In the genomic region with DNA sequence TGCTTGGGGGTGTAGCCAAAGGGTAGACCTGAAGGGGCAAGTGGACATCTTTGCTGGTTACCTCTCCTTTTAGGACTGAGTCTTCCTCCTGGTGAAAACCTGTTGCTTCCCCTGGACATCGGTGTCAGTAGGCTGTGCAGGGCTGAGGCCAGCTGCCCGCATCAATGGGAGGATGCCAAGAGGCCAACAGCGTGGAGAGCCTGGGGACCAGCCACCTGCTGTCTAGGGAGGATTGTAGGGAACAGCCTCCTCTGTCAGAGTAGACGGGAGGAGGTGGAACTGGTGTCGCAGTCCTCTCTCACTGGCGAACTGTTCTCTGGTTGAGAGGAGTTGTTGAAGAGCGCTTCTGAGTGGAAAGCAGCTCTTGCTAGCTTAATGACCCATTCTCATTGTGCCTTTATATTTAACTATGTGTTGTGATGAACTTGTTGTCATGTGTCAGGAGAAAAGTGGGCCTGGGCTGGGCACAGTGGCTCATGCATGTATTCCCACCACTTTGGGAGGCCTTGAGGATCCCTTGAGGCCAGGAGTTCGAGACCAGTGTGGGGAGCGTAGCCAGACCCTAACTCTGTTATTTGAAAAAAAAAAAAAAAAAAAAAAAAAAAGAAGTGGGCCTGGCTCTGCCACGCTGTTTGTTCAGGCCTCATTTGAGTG, we compare ENCODE assay signal across 8 cellular contexts. TPM values are rescaled to one million over a fixed set of nuclear protein-coding genes. Genes with fewer than 3 reads are reported as not detected.
A peak's percentile ranks its signal among the peaks of the same experiment; 100 is the strongest.
DNase-seq lines count a peak whose midpoint lies in the region; ATAC-seq, FAIRE-seq and TF ChIP-seq lines count a peak whose summit lies in the region.
"Had no signal": no experiment of that assay in that cellular context is flagged by ENCODE, and none has a peak within 500 bp of the region (broad histone marks: within the 10 kb centered on the region; RNA-seq: fewer than 3 reads in every experiment).

No MANE protein-coding gene starts in this region.

- DNase-seq in T-helper 17 cell (no peak), H54 (ENCODE audit: insufficient read length, low spot score) (no peak), uterus (no peak), left lobe of liver (ENCODE audit: low spot score) (no peak)
- DNase-seq: NK-92 treated with Interleukin-12 subunit alpha and Interleukin-12 subunit beta, amount 100 ng/mL, for 24 hours had no signal

- peak overlapping the region; percentile 88 for H3K27ac Mint-ChIP-seq in T-helper 17 cell

- H3K4me1 ChIP-seq in HUES6 (ENCODE audit: control insufficient read depth, insufficient read depth, low read length) (peaks cover 12% of the 10 kb centered on the region), iPS-18a (ENCODE audit: control insufficient read depth, low read depth, low read length) (peaks cover 6% of the 10 kb centered on the region), skeletal muscle satellite cell (ENCODE audit: control insufficient read depth, insufficient read depth, low read length) (peaks cover 29% of the 10 kb centered on the region), uterus (no peaks in the 10 kb centered on the region)

- intact Hi-C loops in uterus (cut with DNase I; ENCODE audit: low total_unique reads) = loop anchor here (10.0 kb wide), 1 partner anchor 79 kb away; no protein-coding TSS in a partner anchor

- no peaks in the 10 kb centered on the region for H3K9me3 ChIP-seq in HUES6 (ENCODE audit: control insufficient read depth, insufficient read depth, low read depth, low read length)
- H3K9me3 ChIP-seq in T-helper 17 cell (ENCODE audit: control insufficient read depth, low read length, poor library complexity, severe bottlenecking) = no peaks in the 10 kb centered on the region
- no peaks in the 10 kb centered on the region for H3K9me3 ChIP-seq in iPS-18a (ENCODE audit: control insufficient read depth, low read depth, low read length)
- no peaks in the 10 kb centered on the region for H3K9me3 ChIP-seq in skeletal muscle satellite cell (replicated peaks; ENCODE audit: low read length)
- H3K9me3 ChIP-seq in uterus = no peaks in the 10 kb centered on the region

- no peak overlapping the region for H3K9ac ChIP-seq in HUES6 (ENCODE audit: low read length)
- H3K9ac ChIP-seq in iPS-18a (ENCODE audit: low read length) = no peak overlapping the region
- peak overlapping the region; percentile 80 for H3K9ac ChIP-seq in skeletal muscle satellite cell (ENCODE audit: low read depth, low read length)

- no peak for TF ChIP-seq POLR2A in H54 (IDR thresholded peaks at IDR 0.05; ENCODE audit: low read depth, low read length)
- no peak for TF ChIP-seq POLR2A in uterus (IDR thresholded peaks at IDR 0.05)

- no peak overlapping the region for H3K4me3 Mint-ChIP-seq in T-helper 17 cell

- no peak overlapping the region for H3K27ac ChIP-seq in HUES6 (ENCODE audit: low read depth, low read length)
- no peak overlapping the region for H3K27ac ChIP-seq in iPS-18a (ENCODE audit: low read length)
- H3K27ac ChIP-seq in uterus = no peak overlapping the region

- H3K27me3 Mint-ChIP-seq in T-helper 17 cell = no peaks in the 10 kb centered on the region

- H3K4me2 ChIP-seq in skeletal muscle satellite cell (ENCODE audit: low read length) = peak overlapping the region; percentile 96

- peak overlapping the region; percentile 88 for H3K4me3 ChIP-seq in HUES6 (ENCODE audit: low read depth, low read length)
- H3K4me3 ChIP-seq in iPS-18a (ENCODE audit: low read length) = peak overlapping the region; percentile 89
- peak overlapping the region; percentile 96 for H3K4me3 ChIP-seq in skeletal muscle satellite cell (ENCODE audit: low read length)
- no peak overlapping the region for H3K4me3 ChIP-seq in uterus

- FAIRE-seq in H54 (lab: Jason Lieb, UNC) = no peak

- ATAC-seq in T-helper 17 cell (no peak), left lobe of liver (no peak)

- TF ChIP-seq CTCF in uterus (IDR thresholded peaks at IDR 0.05) = no peak

- peaks cover 21% of the 10 kb centered on the region for H3K36me3 ChIP-seq in HUES6 (ENCODE audit: control insufficient read depth, insufficient read depth, low read length)
- H3K36me3 ChIP-seq in iPS-18a (ENCODE audit: control insufficient read depth, low read depth, low read length) = peaks cover 6% of the 10 kb centered on the region
- peaks cover 6% of the 10 kb centered on the region for H3K36me3 ChIP-seq in skeletal muscle satellite cell (ENCODE audit: insufficient read depth, low read length)
- H3K36me3 ChIP-seq in uterus = no peaks in the 10 kb centered on the region

- H3K36me3 Mint-ChIP-seq in T-helper 17 cell (ENCODE audit: low read depth) = no peaks in the 10 kb centered on the region

- peaks cover 26% of the 10 kb centered on the region for H3K4me1 Mint-ChIP-seq in T-helper 17 cell

- H3K27me3 ChIP-seq in HUES6 (ENCODE audit: control insufficient read depth, insufficient read depth, low read length) = peaks cover 16% of the 10 kb centered on the region
- H3K27me3 ChIP-seq in iPS-18a (ENCODE audit: control insufficient read depth, insufficient read depth, low read length) = peaks cover 11% of the 10 kb centered on the region
- no peaks in the 10 kb centered on the region for H3K27me3 ChIP-seq in skeletal muscle satellite cell (ENCODE audit: control insufficient read depth, insufficient read depth, low read length)
- no peaks in the 10 kb centered on the region for H3K27me3 ChIP-seq in uterus

RNA-seq across cellular contexts. Expression of a gene that starts 1.8 kb away (rescaled TPM):
- total RNA-seq in T-helper 17 cell (10 to 100 TPM; 14.4 to 16.4 TPM), uterus (10 to 100 TPM in 2 of 4 donors, 1 to 10 TPM in 2; 2.8 to 20.7 (median 12.3) TPM), left lobe of liver (6.8 TPM)
- 1.8 and 3.3 TPM in 2 replicates for total RNA-seq in skeletal muscle satellite cell (2012; rRNA removed)

RNA-seq across cellular contexts. Expression of a gene that starts 3.1 kb away (rescaled TPM):
- total RNA-seq in T-helper 17 cell (10 to 100 TPM; 57.5 to 58.0 TPM), uterus (100 to 1,000 TPM in 1 of 4 donors, 10 to 100 TPM in 3; 38.7 to 106 (median 70.9) TPM), left lobe of liver (25.5 TPM)
- total RNA-seq in skeletal muscle satellite cell (2012; rRNA removed) = 88.2 and 98.9 TPM in 2 replicates

RNA-seq across cellular contexts. Expression of a gene that starts 54.2 kb away (rescaled TPM):
- total RNA-seq in T-helper 17 cell (under 1 TPM in 1 of 2 donors, not detected in 1; 0.50 TPM), uterus (under 1 TPM in 1 of 4 donors, not detected in 3; 0.21 TPM), left lobe of liver (not detected)
- not detected in 2 replicates for total RNA-seq in skeletal muscle satellite cell (2012; rRNA removed)

Comparison
In these comparisons a context has a peak if more than half of its experiments do, and no peak if none do; other contexts are left out.
1. H3K4me3 ChIP-seq: peak in HUES6 (single experiment), iPS-18a (single experiment) and skeletal muscle satellite cell (single experiment); none in uterus (0 of 2).